Comparison of ENCODE assay signal across 20 cellular contexts in genomic region chr1:1185101-1185765, GRCh38. TPM values are rescaled to one million over a fixed set of nuclear protein-coding genes. Genes with fewer than 3 reads are reported as not detected.
DNase-seq lines count a peak whose midpoint lies in the region; ATAC-seq lines count a peak whose summit lies in the region.
"Had no signal": no experiment of that assay in that cellular context is flagged by ENCODE, and none has a peak within 500 bp of the region (broad histone marks: within the 10 kb centered on the region; RNA-seq: fewer than 3 reads in every experiment).

No MANE protein-coding gene starts in this region.

- DNase-seq in Ammon's horn (ENCODE audit: low spot score): peak; percentile 72
- peak; percentile 4 to 7 (median 7) for DNase-seq in T-helper 17 cell
- DNase-seq in left cardiac atrium: peak; percentile 21
- peak; percentile 58 for DNase-seq in natural killer cell treated with Interleukin-12 subunit alpha and Interleukin-12 subunit beta and Interleukin-15 and Interleukin-18, amount 100 ng/mL, for 72 hours (ENCODE audit: low spot score)
- DNase-seq in mucosa of gallbladder (ENCODE audit: low spot score): no peak
- no peak for DNase-seq in NCI-H146 (lab: John Stamatoyannopoulos, UW)
- no peak for DNase-seq in activated effector memory CD4-positive, alpha-beta T cell treated with Interleukin-2 at 50 U/mL for 16 hours
- no peak for DNase-seq in SKM-1 treated with dmso at 0.1 percent for 144 hours (lab: John Stamatoyannopoulos, UW; ENCODE audit: unreplicated experiment)
- DNase-seq: ACHN; activated CD4-positive, alpha-beta T cell treated with anti-CD3 and anti-CD28 coated beads, Interleukin-2, amount 10 ng/mL, durations not matched to agents 24 days and 14 days; activated T-cell treated with anti-CD3 and anti-CD28 coated beads, Interleukin-2, amount 50 U/mL, for 72 hours; COR-L47; dermis blood vessel endothelial cell; mesenchymal stem cell; NCI-H748 treated with DMSO at 0.1 percent for 48 hours; RPMI8226 had no signal

- peaks cover 2% of the 10 kb centered on the region for H3K36me3 Mint-ChIP-seq in T-helper 17 cell (ENCODE audit: low read depth)
- H3K36me3 Mint-ChIP-seq in natural killer cell treated with Interleukin-12 subunit alpha and Interleukin-12 subunit beta and Interleukin-15 and Interleukin-18, amount 100 ng/mL, for 72 hours: no peaks in the 10 kb centered on the region

- H3K4me1 Mint-ChIP-seq in T-helper 17 cell: peaks cover 17% of the 10 kb centered on the region
- H3K4me1 Mint-ChIP-seq in natural killer cell treated with Interleukin-12 subunit alpha and Interleukin-12 subunit beta and Interleukin-15 and Interleukin-18, amount 100 ng/mL, for 72 hours (ENCODE audit: low read depth in 2 of 2): peaks cover 8 to 29% of the 10 kb centered on the region in 2 donors
- H3K4me1 Mint-ChIP-seq: activated CD4-positive, alpha-beta T cell treated with anti-CD3 and anti-CD28 coated beads, Interleukin-2, amount 10 ng/mL, durations not matched to agents 24 days and 14 days had no signal

- H3K27me3 Mint-ChIP-seq in T-helper 17 cell: peaks cover 4% of the 10 kb centered on the region
- H3K27me3 Mint-ChIP-seq in natural killer cell treated with Interleukin-12 subunit alpha and Interleukin-12 subunit beta and Interleukin-15 and Interleukin-18, amount 100 ng/mL, for 72 hours: peaks cover 0 to 4% of the 10 kb centered on the region in 2 donors

- H3K9me3 ChIP-seq in T-helper 17 cell (ENCODE audit: control insufficient read depth, low read length, poor library complexity, severe bottlenecking): no peaks in the 10 kb centered on the region
- H3K9me3 ChIP-seq: adrenal gland, upper lobe of left lung had no signal

- intact Hi-C loops in left cardiac atrium (cut with DNase I): no loop called here

- H3K9me3 Mint-ChIP-seq in natural killer cell treated with Interleukin-12 subunit alpha and Interleukin-12 subunit beta and Interleukin-15 and Interleukin-18, amount 100 ng/mL, for 72 hours: no peaks in the 10 kb centered on the region
- H3K9me3 Mint-ChIP-seq: activated CD4-positive, alpha-beta T cell treated with anti-CD3 and anti-CD28 coated beads, Interleukin-2, amount 10 ng/mL, durations not matched to agents 24 days and 14 days; activated T-cell treated with anti-CD3 and anti-CD28 coated beads, Interleukin-2, amount 50 U/mL, for 72 hours had no signal

- ATAC-seq in T-helper 17 cell (no peak), left cardiac atrium (no peak)
- ATAC-seq in natural killer cell treated with Interleukin-12 subunit alpha and Interleukin-12 subunit beta and Interleukin-15 and Interleukin-18, amount 100 ng/mL, for 72 hours: no peak

- peak overlapping the region; percentile 62 for H3K27ac Mint-ChIP-seq in T-helper 17 cell
- H3K27ac Mint-ChIP-seq in natural killer cell treated with Interleukin-12 subunit alpha and Interleukin-12 subunit beta and Interleukin-15 and Interleukin-18, amount 100 ng/mL, for 72 hours: no peak overlapping the region
- H3K27ac Mint-ChIP-seq: activated CD4-positive, alpha-beta T cell treated with anti-CD3 and anti-CD28 coated beads, Interleukin-2, amount 10 ng/mL, durations not matched to agents 24 days and 14 days; activated T-cell treated with anti-CD3 and anti-CD28 coated beads, Interleukin-2, amount 50 U/mL, for 72 hours; progenitor cell of endocrine pancreas had no signal

- no peak overlapping the region for H3K4me3 Mint-ChIP-seq in T-helper 17 cell
- H3K4me3 Mint-ChIP-seq in natural killer cell treated with Interleukin-12 subunit alpha and Interleukin-12 subunit beta and Interleukin-15 and Interleukin-18, amount 100 ng/mL, for 72 hours: no peak overlapping the region
- H3K4me3 Mint-ChIP-seq: activated CD4-positive, alpha-beta T cell treated with anti-CD3 and anti-CD28 coated beads, Interleukin-2, amount 10 ng/mL, durations not matched to agents 24 days and 14 days; activated T-cell treated with anti-CD3 and anti-CD28 coated beads, Interleukin-2, amount 50 U/mL, for 72 hours had no signal

RNA-seq across cellular contexts. Expression of gene TTLL10, which starts 11.6 kb away (rescaled TPM):
- total RNA-seq in T-helper 17 cell: 1 to 10 TPM in 1 of 2 donors, under 1 TPM in 1; 0.86 to 2.5 TPM
- not detected for total RNA-seq in left cardiac atrium
- under 1 TPM in 1 of 2 donors, not detected in 1; 0.31 TPM for total RNA-seq in natural killer cell treated with Interleukin-12 subunit alpha and Interleukin-12 subunit beta and Interleukin-15 and Interleukin-18, amount 100 ng/mL, for 72 hours
- total RNA-seq in mucosa of gallbladder: 0.78 TPM
- total RNA-seq: activated CD4-positive, alpha-beta T cell treated with anti-CD3 and anti-CD28 coated beads, Interleukin-2, amount 10 ng/mL, durations not matched to agents 24 days and 14 days; adrenal gland; dermis blood vessel endothelial cell; G401 had no signal

RNA-seq across cellular contexts. Expression of gene TNFRSF18, which starts 21.2 kb away (rescaled TPM):
- total RNA-seq in T-helper 17 cell: 10 to 100 TPM; 47.9 to 80.4 TPM
- under 1 TPM in 1 of 2 donors, not detected in 1; 0.44 TPM for total RNA-seq in left cardiac atrium
- total RNA-seq in natural killer cell treated with Interleukin-12 subunit alpha and Interleukin-12 subunit beta and Interleukin-15 and Interleukin-18, amount 100 ng/mL, for 72 hours: 100 to 1,000 TPM; 295 to 591 TPM
- total RNA-seq in mucosa of gallbladder: 1.1 TPM
- total RNA-seq: G401 had no signal

RNA-seq across cellular contexts. Expression of gene TNFRSF4, which starts 28.7 kb away (rescaled TPM):
- total RNA-seq in T-helper 17 cell (100 to 1,000 TPM in 1 of 2 donors, 10 to 100 TPM in 1; 94.7 to 127 TPM), left cardiac atrium (1 to 10 TPM; 1.2 to 1.6 TPM), mucosa of gallbladder (2.6 TPM)
- total RNA-seq in natural killer cell treated with Interleukin-12 subunit alpha and Interleukin-12 subunit beta and Interleukin-15 and Interleukin-18, amount 100 ng/mL, for 72 hours: 100 to 1,000 TPM in 1 of 2 donors, 10 to 100 TPM in 1; 56.8 to 305 TPM
- total RNA-seq: G401 had no signal

RNA-seq across cellular contexts. Expression of gene SDF4, which starts 46.6 kb away (rescaled TPM):
- 100 to 1,000 TPM; 129 to 146 TPM for total RNA-seq in T-helper 17 cell
- total RNA-seq in left cardiac atrium: 100 to 1,000 TPM; 132 to 173 TPM
- 100 to 1,000 TPM; 243 to 251 TPM for total RNA-seq in natural killer cell treated with Interleukin-12 subunit alpha and Interleukin-12 subunit beta and Interleukin-15 and Interleukin-18, amount 100 ng/mL, for 72 hours
- total RNA-seq in mucosa of gallbladder: 190 TPM

RNA-seq across cellular contexts. Expression of gene B3GALT6, which starts 46.8 kb away (rescaled TPM):
- total RNA-seq in T-helper 17 cell: 1 to 10 TPM; 8.4 to 9.4 TPM
- 10 to 100 TPM; 11.3 to 16.0 TPM for total RNA-seq in left cardiac atrium
- 10 to 100 TPM; 23.8 to 28.1 TPM for total RNA-seq in natural killer cell treated with Interleukin-12 subunit alpha and Interleukin-12 subunit beta and Interleukin-15 and Interleukin-18, amount 100 ng/mL, for 72 hours
- total RNA-seq in mucosa of gallbladder: 16.1 TPM

Comparison
In these comparisons a context has a peak if more than half of its experiments do, and no peak if none do; other contexts are left out.
1. DNase-seq: peak in Ammon's horn (single experiment), T-helper 17 cell (3 of 3), left cardiac atrium (single experiment) and natural killer cell treated with Interleukin-12 subunit alpha and Interleukin-12 subunit beta and Interleukin-15 and Interleukin-18, amount 100 ng/mL, for 72 hours (single experiment); none in mucosa of gallbladder (single experiment), NCI-H146 (single experiment), activated effector memory CD4-positive, alpha-beta T cell treated with Interleukin-2 at 50 U/mL for 16 hours (single experiment) and SKM-1 treated with dmso at 0.1 percent for 144 hours (single experiment).
2. RNA of gene TNFRSF18, which starts 21.2 kb away (total RNA-seq): 295 to 591 TPM in natural killer cell treated with Interleukin-12 subunit alpha and Interleukin-12 subunit beta and Interleukin-15 and Interleukin-18, amount 100 ng/mL, for 72 hours and 47.9 to 80.4 TPM in T-helper 17 cell; 1.1 TPM in mucosa of gallbladder (single experiment) and 0.44 TPM in left cardiac atrium; every median in the first group is over 10 times any median in the second.
3. RNA of gene TNFRSF4, which starts 28.7 kb away (total RNA-seq): 56.8 to 305 TPM in natural killer cell treated with Interleukin-12 subunit alpha and Interleukin-12 subunit beta and Interleukin-15 and Interleukin-18, amount 100 ng/mL, for 72 hours and 94.7 to 127 TPM in T-helper 17 cell; 2.6 TPM in mucosa of gallbladder (single experiment) and 1.2 to 1.6 TPM in left cardiac atrium; every median in the first group is over 10 times any median in the second.